In the genomic region with DNA sequence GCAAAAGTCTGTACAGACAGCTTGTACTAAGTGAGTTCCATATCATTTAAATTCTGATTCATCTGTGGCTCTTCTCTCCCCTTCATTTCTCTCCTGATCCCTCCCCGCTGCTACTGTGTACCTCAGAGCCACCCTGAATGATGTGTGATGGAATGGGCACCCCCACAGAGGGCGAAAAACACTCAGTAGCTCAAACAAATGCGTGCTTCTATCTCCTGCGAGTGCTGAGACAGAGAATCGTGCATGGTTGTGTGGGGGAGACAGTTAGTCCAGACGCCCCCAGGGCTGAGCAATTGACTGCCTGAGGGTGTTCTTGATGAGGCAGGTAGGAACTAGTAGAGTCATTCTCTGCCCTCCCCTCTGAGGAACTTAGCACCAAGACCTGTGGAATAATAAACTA, we compare ENCODE assay signal across 26 cellular contexts.
"Had no signal": no experiment of that assay in that cellular context is flagged by ENCODE, and none has a peak within 500 bp of the region (broad histone marks: within the 10 kb centered on the region; RNA-seq: fewer than 3 reads in every experiment).

No MANE protein-coding gene starts in this region.

- H3K4me1 Mint-ChIP-seq: naive B cell; naive thymus-derived CD8-positive, alpha-beta T cell; stimulated activated memory B cell treated with anti-CD40 and anti-IgM and Interleukin-4, amounts not matched to agents 10 μg/mL and 1 μg/mL and 100 μg/mL, for 72 hours; stimulated activated naive CD8-positive, alpha-beta T cell treated with anti-CD3 and anti-CD28 coated beads, Interleukin-15, amount 100 ng/mL, for 72 hours had no signal

- H3K27ac ChIP-seq: neural progenitor cell, pancreas, prostate gland, right lobe of liver, sigmoid colon, thoracic aorta, thyroid gland, tibial nerve, upper lobe of left lung, vagina had no signal

- H3K4me3 ChIP-seq: neural progenitor cell, pancreas, prostate gland, right lobe of liver, sigmoid colon, thoracic aorta, thyroid gland, tibial nerve, upper lobe of left lung, vagina had no signal

- H3K27ac Mint-ChIP-seq: naive B cell; naive thymus-derived CD8-positive, alpha-beta T cell; natural killer cell treated with Interleukin-12 subunit alpha and Interleukin-12 subunit beta and Interleukin-15 and Interleukin-18, amount 100 ng/mL, for 72 hours; neural progenitor cell; stimulated activated memory B cell treated with anti-CD40 and anti-IgM and Interleukin-4, amounts not matched to agents 10 μg/mL and 1 μg/mL and 100 μg/mL, for 72 hours had no signal

- H3K36me3 Mint-ChIP-seq: naive B cell; naive thymus-derived CD8-positive, alpha-beta T cell; natural killer cell treated with Interleukin-12 subunit alpha and Interleukin-12 subunit beta and Interleukin-15 and Interleukin-18, amount 100 ng/mL, for 72 hours; neural progenitor cell; stimulated activated memory B cell treated with anti-CD40 and anti-IgM and Interleukin-4, amounts not matched to agents 10 μg/mL and 1 μg/mL and 100 μg/mL, for 72 hours had no signal

- H3K36me3 ChIP-seq: neural progenitor cell, pancreas, prostate gland, right lobe of liver, sigmoid colon, thoracic aorta, thyroid gland, tibial nerve, upper lobe of left lung, vagina had no signal

- H3K27me3 ChIP-seq: neural progenitor cell, pancreas, right lobe of liver, sigmoid colon, thyroid gland, tibial nerve, upper lobe of left lung, vagina had no signal

- H3K9me3 Mint-ChIP-seq: stimulated activated memory B cell treated with anti-CD40 and anti-IgM and Interleukin-4, amounts not matched to agents 10 μg/mL and 1 μg/mL and 100 μg/mL, for 72 hours; stimulated activated naive CD8-positive, alpha-beta T cell treated with anti-CD3 and anti-CD28 coated beads, Interleukin-15, amount 100 ng/mL, for 72 hours had no signal

- H3K9me3 ChIP-seq: pancreas, prostate gland, right lobe of liver, sigmoid colon, thoracic aorta, thyroid gland, upper lobe of left lung, vagina had no signal

- DNase-seq: naive B cell; naive thymus-derived CD8-positive, alpha-beta T cell; pancreas; right cardiac atrium; right lobe of liver; sigmoid colon; small intestine; stimulated activated CD4-positive, alpha-beta T cell treated with anti-CD3 and anti-CD28 coated beads, Interleukin-12 subunit alpha, Interleukin-12 subunit beta, amount 100 ng/mL, for 4 hours; stimulated activated CD4-positive, alpha-beta T cell treated with anti-CD3 and anti-CD28 coated beads, Interleukin-1b, Interleukin-23, amount 100 ng/mL, for 48 hours; stimulated activated CD4-positive, alpha-beta T cell treated with anti-CD3 and anti-CD28 coated beads, Interleukin-4, amount 100 ng/mL, for 1 hour; stimulated activated CD4-positive, alpha-beta T cell treated with anti-CD3 and anti-CD28 coated beads, Interleukin-4, amount 100 ng/mL, for 4 hours; stimulated activated CD8-positive, alpha-beta memory T cell treated with anti-CD3 and anti-CD28 coated beads, Interleukin-4, amount 100 ng/mL, for 48 hours; stimulated activated naive CD4-positive, alpha-beta T cell; stimulated activated naive CD8-positive, alpha-beta T cell treated with anti-CD3 and anti-CD28 coated beads, Interleukin-15, amount 100 ng/mL, for 72 hours; stimulated activated naive CD8-positive, alpha-beta T cell treated with anti-CD3 and anti-CD28 coated beads, Interleukin-15, Interleukin-2, amounts not matched to agents 100 U/mL and 50 U/mL, for 24 hours; substantia nigra; thyroid gland; trophoblast cell; upper lobe of left lung had no signal

- H3K4me1 ChIP-seq: neural progenitor cell, pancreas, prostate gland, right lobe of liver, sigmoid colon, tibial nerve, upper lobe of left lung, vagina had no signal

- H3K4me3 Mint-ChIP-seq: naive B cell; naive thymus-derived CD8-positive, alpha-beta T cell; natural killer cell treated with Interleukin-12 subunit alpha and Interleukin-12 subunit beta and Interleukin-15 and Interleukin-18, amount 100 ng/mL, for 72 hours; neural progenitor cell; stimulated activated memory B cell treated with anti-CD40 and anti-IgM and Interleukin-4, amounts not matched to agents 10 μg/mL and 1 μg/mL and 100 μg/mL, for 72 hours; stimulated activated naive CD8-positive, alpha-beta T cell treated with anti-CD3 and anti-CD28 coated beads, Interleukin-15, amount 100 ng/mL, for 72 hours had no signal
